30 cellular contexts compared by ENCODE assay signal in the genomic region with DNA sequence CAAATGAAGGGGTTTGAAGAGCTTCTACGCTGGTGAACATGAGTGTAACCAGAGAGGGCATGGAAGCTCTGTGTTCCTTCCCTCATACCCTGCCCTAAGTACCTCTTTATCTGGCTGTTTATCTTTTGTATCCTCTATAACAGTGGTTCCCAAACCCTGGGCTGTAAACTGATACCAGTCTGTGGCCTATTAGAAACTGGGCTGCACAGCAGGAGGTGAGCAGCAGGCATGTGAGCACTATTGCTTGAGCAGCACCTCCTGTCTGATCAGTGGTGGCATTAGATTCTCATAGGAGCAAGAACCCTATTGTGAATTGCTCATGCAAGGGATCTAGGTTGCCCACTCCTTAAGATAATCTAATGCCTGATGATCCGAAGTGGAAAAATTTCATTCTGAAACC.
"Had no signal": no experiment of that assay in that cellular context is flagged by ENCODE, and none has a peak within 500 bp of the region (broad histone marks: within the 10 kb centered on the region; RNA-seq: fewer than 3 reads in every experiment).

No MANE protein-coding gene starts in this region.

- H3K4me1 Mint-ChIP-seq: naive thymus-derived CD8-positive, alpha-beta T cell; nephron progenitor cell; neural crest cell; stimulated activated effector memory CD8-positive, alpha-beta T cell treated with anti-CD3 and anti-CD28 coated beads, Interleukin-12 subunit alpha, Interleukin-12 subunit beta, amount 100 ng/mL, for 72 hours; stimulated activated naive B cell treated with anti-CD40 and anti-IgM and Interleukin-4, amounts not matched to agents 10 μg/mL and 1 μg/mL and 100 μg/mL, for 72 hours; stimulated activated naive CD8-positive, alpha-beta T cell treated with anti-CD3 and anti-CD28 coated beads, Interleukin-15, amount 100 ng/mL, for 72 hours had no signal

- H3K4me3 ChIP-seq: ovary, psoas muscle, right lobe of liver, sigmoid colon, suprapubic skin, testis, tibial artery, transverse colon, upper lobe of right lung, uterus had no signal

- H3K36me3 Mint-ChIP-seq: naive thymus-derived CD8-positive, alpha-beta T cell; natural killer cell treated with Interleukin-12 subunit alpha and Interleukin-12 subunit beta and Interleukin-15 and Interleukin-18, amount 100 ng/mL, for 72 hours; stimulated activated effector memory CD8-positive, alpha-beta T cell treated with anti-CD3 and anti-CD28 coated beads, Interleukin-12 subunit alpha, Interleukin-12 subunit beta, amount 100 ng/mL, for 72 hours; stimulated activated naive B cell treated with anti-CD40 and anti-IgM and Interleukin-4, amounts not matched to agents 10 μg/mL and 1 μg/mL and 100 μg/mL, for 72 hours; type B pancreatic cell had no signal

- H3K79me2 ChIP-seq: parathyroid adenoma had no signal

- H3K27me3 ChIP-seq: ovary, right lobe of liver, sigmoid colon, suprapubic skin, testis, tibial artery, transverse colon, upper lobe of right lung, uterus had no signal

- H2AFZ ChIP-seq: parathyroid adenoma had no signal

- H3K9me3 Mint-ChIP-seq: naive thymus-derived CD8-positive, alpha-beta T cell; natural killer cell treated with Interleukin-12 subunit alpha and Interleukin-12 subunit beta and Interleukin-15 and Interleukin-18, amount 100 ng/mL, for 72 hours; neural crest cell; stimulated activated effector memory CD8-positive, alpha-beta T cell treated with anti-CD3 and anti-CD28 coated beads, Interleukin-12 subunit alpha, Interleukin-12 subunit beta, amount 100 ng/mL, for 72 hours; stimulated activated naive B cell treated with anti-CD40 and anti-IgM and Interleukin-4, amounts not matched to agents 10 μg/mL and 1 μg/mL and 100 μg/mL, for 72 hours; stimulated activated naive CD8-positive, alpha-beta T cell treated with anti-CD3 and anti-CD28 coated beads, Interleukin-15, amount 100 ng/mL, for 72 hours; type B pancreatic cell had no signal

- H3K4me1 ChIP-seq: parathyroid adenoma, psoas muscle, sigmoid colon, testis, transverse colon, upper lobe of right lung, uterus had no signal

- H3K27ac ChIP-seq: ovary, parathyroid adenoma, psoas muscle, right lobe of liver, sigmoid colon, suprapubic skin, testis, tibial artery, transverse colon, upper lobe of right lung, uterus had no signal

- H3K4me3 Mint-ChIP-seq: naive thymus-derived CD8-positive, alpha-beta T cell; natural killer cell treated with Interleukin-12 subunit alpha and Interleukin-12 subunit beta and Interleukin-15 and Interleukin-18, amount 100 ng/mL, for 72 hours; nephron progenitor cell; neural crest cell; stimulated activated effector memory CD8-positive, alpha-beta T cell treated with anti-CD3 and anti-CD28 coated beads, Interleukin-12 subunit alpha, Interleukin-12 subunit beta, amount 100 ng/mL, for 72 hours; stimulated activated naive B cell treated with anti-CD40 and anti-IgM and Interleukin-4, amounts not matched to agents 10 μg/mL and 1 μg/mL and 100 μg/mL, for 72 hours; stimulated activated naive CD8-positive, alpha-beta T cell treated with anti-CD3 and anti-CD28 coated beads, Interleukin-15, amount 100 ng/mL, for 72 hours; type B pancreatic cell had no signal

- DNase-seq: naive thymus-derived CD8-positive, alpha-beta T cell; nephron progenitor cell; occipital lobe; ovary; posterior cingulate gyrus; psoas muscle; right cardiac atrium; right lobe of liver; sigmoid colon; small intestine; stimulated activated CD4-positive, alpha-beta T cell treated with anti-CD3 and anti-CD28 coated beads, Interleukin-15, amount 100 ng/mL, for 24 hours; stimulated activated CD4-positive, alpha-beta T cell treated with anti-CD3 and anti-CD28 coated beads, Interleukin-2, amount 100 ng/mL, for 24 hours; stimulated activated CD4-positive, alpha-beta T cell treated with anti-CD3 and anti-CD28 coated beads, Interleukin-2, amount 100 ng/mL, for 48 hours; stimulated activated CD4-positive, alpha-beta T cell treated with anti-CD3 and anti-CD28 coated beads, Interleukin-4, amount 100 ng/mL, for 24 hours; stimulated activated naive B cell treated with anti-CD40 and anti-IgM and Interleukin-4, amounts not matched to agents 10 μg/mL and 1 μg/mL and 100 μg/mL, for 72 hours; stimulated activated naive CD4-positive, alpha-beta T cell treated with Interleukin-2 at 50 U/mL for 16 hours; stimulated activated naive CD8-positive, alpha-beta T cell treated with anti-CD3 and anti-CD28 coated beads, Interleukin-15, amount 100 ng/mL, for 72 hours; substantia nigra; testis; tibial artery; transverse colon; upper lobe of right lung; uterus had no signal

- H3K27ac Mint-ChIP-seq: naive thymus-derived CD8-positive, alpha-beta T cell; natural killer cell treated with Interleukin-12 subunit alpha and Interleukin-12 subunit beta and Interleukin-15 and Interleukin-18, amount 100 ng/mL, for 72 hours; nephron progenitor cell; progenitor cell of endocrine pancreas; stimulated activated effector memory CD8-positive, alpha-beta T cell treated with anti-CD3 and anti-CD28 coated beads, Interleukin-12 subunit alpha, Interleukin-12 subunit beta, amount 100 ng/mL, for 72 hours; stimulated activated naive B cell treated with anti-CD40 and anti-IgM and Interleukin-4, amounts not matched to agents 10 μg/mL and 1 μg/mL and 100 μg/mL, for 72 hours; stimulated activated naive CD8-positive, alpha-beta T cell treated with anti-CD3 and anti-CD28 coated beads, Interleukin-15, amount 100 ng/mL, for 72 hours; type B pancreatic cell had no signal

- H3K9me3 ChIP-seq: ovary, psoas muscle, right lobe of liver, sigmoid colon, suprapubic skin, testis, tibial artery, transverse colon, upper lobe of right lung, uterus had no signal

- H3K36me3 ChIP-seq: ovary, right lobe of liver, sigmoid colon, suprapubic skin, tibial artery, transverse colon, upper lobe of right lung, uterus had no signal

- ATAC-seq: naive thymus-derived CD8-positive, alpha-beta T cell; natural killer cell treated with Interleukin-12 subunit alpha and Interleukin-12 subunit beta and Interleukin-15 and Interleukin-18, amount 100 ng/mL, for 72 hours; psoas muscle; right cardiac atrium; right lobe of liver; stimulated activated effector memory CD8-positive, alpha-beta T cell treated with anti-CD3 and anti-CD28 coated beads, Interleukin-12 subunit alpha, Interleukin-12 subunit beta, amount 100 ng/mL, for 72 hours; stimulated activated naive B cell treated with anti-CD40 and anti-IgM and Interleukin-4, amounts not matched to agents 10 μg/mL and 1 μg/mL and 100 μg/mL, for 72 hours; stimulated activated naive CD8-positive, alpha-beta T cell treated with anti-CD3 and anti-CD28 coated beads, Interleukin-15, amount 100 ng/mL, for 72 hours; upper lobe of right lung had no signal

- H3K9ac ChIP-seq: parathyroid adenoma had no signal

- H3K27me3 Mint-ChIP-seq: natural killer cell treated with Interleukin-12 subunit alpha and Interleukin-12 subunit beta and Interleukin-15 and Interleukin-18, amount 100 ng/mL, for 72 hours; progenitor cell of endocrine pancreas; stimulated activated naive B cell treated with anti-CD40 and anti-IgM and Interleukin-4, amounts not matched to agents 10 μg/mL and 1 μg/mL and 100 μg/mL, for 72 hours; stimulated activated naive CD8-positive, alpha-beta T cell treated with anti-CD3 and anti-CD28 coated beads, Interleukin-15, amount 100 ng/mL, for 72 hours; type B pancreatic cell had no signal
